ENCODE assay signal across 12 cellular contexts in genomic region chr3:21447471-21448205, GRCh38.
DNase-seq lines count a peak whose midpoint lies in the region; ATAC-seq and TF ChIP-seq lines count a peak whose summit lies in the region.
"Had no signal": no experiment of that assay in that cellular context is flagged by ENCODE, and none has a peak within 500 bp of the region (broad histone marks: within the 10 kb centered on the region; RNA-seq: fewer than 3 reads in every experiment).

No MANE protein-coding gene starts in this region.

- H3K27ac ChIP-seq in MM.1S (ENCODE audit: low read length) = peak overlapping the region; percentile 34; the same call in 1 of the 2 replicates

- H3K79me2 ChIP-seq in MM.1S (ENCODE audit: low read length) = no peaks in the 10 kb centered on the region

- no peaks in the 10 kb centered on the region for H3K36me3 ChIP-seq in MM.1S (replicated peaks; ENCODE audit: insufficient read depth, low read length)

- ATAC-seq in omental fat pad (ENCODE audit: low FRiP score) (peak; percentile 66), HG02938 (IDR thresholded peaks at IDR 0.05; ENCODE audit: unreplicated experiment) (no peak)
- no peak for ATAC-seq in stimulated activated naive CD8-positive, alpha-beta T cell treated with anti-CD3 and anti-CD28 coated beads, Interleukin-15, Interleukin-2, amounts not matched to agents 100 U/mL and 50 U/mL, for 24 hours
- ATAC-seq: activated naive CD4-positive, alpha-beta T cell treated with anti-CD3 and anti-CD28 coated beads, Interleukin-2, amount 50 U/mL, for 72 hours; Right ventricle myocardium inferior had no signal

- no peaks in the 10 kb centered on the region for H3K9me3 ChIP-seq in MM.1S (replicated peaks; ENCODE audit: insufficient read depth, low read length)

- no peaks in the 10 kb centered on the region for H3K9me2 ChIP-seq in MM.1S (replicated peaks; ENCODE audit: insufficient read depth, low read length)

- peak overlapping the region; percentile 39; the same call in 1 of the 2 replicates for H3K4me2 ChIP-seq in MM.1S (ENCODE audit: low read depth, low read length)

- H3K9ac ChIP-seq in MM.1S (ENCODE audit: low read length) = no peak overlapping the region

- peaks cover 19% of the 10 kb centered on the region for H3K4me1 ChIP-seq in MM.1S (ENCODE audit: low read length)

- peaks cover 9% of the 10 kb centered on the region for H3F3A ChIP-seq in MM.1S (ENCODE audit: insufficient read depth, low read length)

- peak; percentile 94 for DNase-seq in AG10803 (ENCODE audit: low read depth)
- DNase-seq in MM.1S = no peak
- DNase-seq in epithelial cell of esophagus (ENCODE audit: low read depth) = peak; percentile 5
- no peak for DNase-seq in omental fat pad (ENCODE audit: low spot score)
- DNase-seq in activated CD4-positive, CD25-positive, alpha-beta regulatory T cell treated with anti-CD3 and anti-CD28 coated beads, Interleukin-2, amount 50 U/mL, for 72 hours = no peak
- DNase-seq in stimulated activated naive CD8-positive, alpha-beta T cell treated with anti-CD3 and anti-CD28 coated beads, Interleukin-15, Interleukin-2, amounts not matched to agents 100 U/mL and 50 U/mL, for 24 hours = no peak
- no peak for DNase-seq in nucleus accumbens (lab: John Stamatoyannopoulos, UW)
- DNase-seq: cerebellar nuclear complex, kidney glomerular epithelial cell had no signal

- H3K27me3 ChIP-seq in MM.1S (replicated peaks; ENCODE audit: insufficient read depth, low read length) = no peaks in the 10 kb centered on the region

- H2AFZ ChIP-seq in MM.1S (ENCODE audit: low read length) = no peak overlapping the region

- H3K4me3 ChIP-seq in AG10803 (ENCODE audit: low read length) (peak overlapping the region; percentile 32), MM.1S (ENCODE audit: low read length) (no peak overlapping the region), epithelial cell of esophagus (ENCODE audit: low read length) (no peak overlapping the region)

- no peaks in the 10 kb centered on the region for H4K20me1 ChIP-seq in MM.1S (ENCODE audit: insufficient read depth, low read length)

- TF ChIP-seq CTCF in AG10803 (conservative IDR thresholded peaks at IDR 0.05; ENCODE audit: low read length) (no peak), MM.1S (IDR thresholded peaks at IDR 0.05; ENCODE audit: low read length) (no peak), epithelial cell of esophagus (IDR thresholded peaks at IDR 0.05; ENCODE audit: insufficient read depth, low read depth, low read length, missing control alignments) (no peak), omental fat pad (IDR thresholded peaks at IDR 0.05) (no peak)

Comparison
In these comparisons a context has a peak if more than half of its experiments do, and no peak if none do; other contexts are left out.
1. DNase-seq: peak in AG10803 (single experiment) and epithelial cell of esophagus (single experiment); none in MM.1S (single experiment), omental fat pad (single experiment), activated CD4-positive, CD25-positive, alpha-beta regulatory T cell treated with anti-CD3 and anti-CD28 coated beads, Interleukin-2, amount 50 U/mL, for 72 hours (single experiment), stimulated activated naive CD8-positive, alpha-beta T cell treated with anti-CD3 and anti-CD28 coated beads, Interleukin-15, Interleukin-2, amounts not matched to agents 100 U/mL and 50 U/mL, for 24 hours (single experiment) and nucleus accumbens (0 of 56).